ENCODE assay signal across 1 cellular context in genomic region chr18:77993188-77993981, GRCh38.
A peak's percentile ranks its signal among the peaks of the same experiment; 100 is the strongest.
TF ChIP-seq lines count a peak whose summit lies in the region.

No MANE protein-coding gene starts in this region.

TF ChIP-seq in K562, 482 proteins besides CTCF, POLR2A, EP300 and RAD21 (continued from another document and continues in another):
- TF ChIP-seq ZNF133 (CRISPR knock-in tag; IDR thresholded peaks at IDR 0.05) = no peak
- TF ChIP-seq KDM1A (IDR thresholded peaks at IDR 0.05) = no peak
- TF ChIP-seq E2F6 (IDR thresholded peaks at IDR 0.05; ENCODE audit: borderline replicate concordance in 1 of 2, extremely low read depth in 1 of 2, insufficient read depth in 1 of 2, insufficient read length in 1 of 2, low read depth in 1 of 2, low read length in 1 of 2, poor library complexity in 1 of 2, severe bottlenecking in 1 of 2) = peak in 1 of 2 experiments; percentile 11
- TF ChIP-seq RHOXF2B (CRISPR knock-in tag; conservative IDR thresholded peaks at IDR 0.05) = no peak
- TF ChIP-seq ATF6 (CRISPR knock-in tag; IDR thresholded peaks at IDR 0.05) = 0 out of 2 replicates have a peak, but pooled peaks have one; percentile 27
- no peak for TF ChIP-seq ZBED1 (IDR thresholded peaks at IDR 0.05)
- TF ChIP-seq KLF6 (CRISPR knock-in tag; IDR thresholded peaks at IDR 0.05; ENCODE audit: borderline replicate concordance) = no peak
- TF ChIP-seq ZNF311 (CRISPR knock-in tag; IDR thresholded peaks at IDR 0.05) = no peak
- no peak for TF ChIP-seq HMG20B (CRISPR knock-in tag; IDR thresholded peaks at IDR 0.05)
- 0 out of 2 replicates have a peak, but pooled peaks have one; percentile 35 for TF ChIP-seq CREB1 (IDR thresholded peaks at IDR 0.05)
- no peak; the same call in 1 of the 2 replicates for TF ChIP-seq CREB1 (CRISPR knock-in tag; IDR thresholded peaks at IDR 0.05)
- TF ChIP-seq RBM25 (IDR thresholded peaks at IDR 0.05; ENCODE audit: low read depth, low read length, severe bottlenecking) = peak; percentile 80
- TF ChIP-seq TCF3 (CRISPR knock-in tag; IDR thresholded peaks at IDR 0.05) = peak; percentile 49
- peak; percentile 26 for TF ChIP-seq JUND (IDR thresholded peaks at IDR 0.05; ENCODE audit: borderline replicate concordance, low read depth, low read length)
- TF ChIP-seq JUND (tag; IDR thresholded peaks at IDR 0.05; ENCODE audit: borderline replicate concordance, low read depth, low read length) = no peak
- TF ChIP-seq ILK (tag; IDR thresholded peaks at IDR 0.05; ENCODE audit: borderline replicate concordance, low read depth) = no peak
- no peak for TF ChIP-seq FOXP1 (CRISPR knock-in tag; IDR thresholded peaks at IDR 0.05)
- no peak for TF ChIP-seq ZNF551 (CRISPR knock-in tag; IDR thresholded peaks at IDR 0.05)
- no peak for TF ChIP-seq DMBX1 (CRISPR knock-in tag; IDR thresholded peaks at IDR 0.05; ENCODE audit: borderline replicate concordance)
- peak; percentile 43; the same call in 1 of the 2 replicates for TF ChIP-seq MAX (CRISPR knock-in tag; IDR thresholded peaks at IDR 0.05)
- no peak for TF ChIP-seq TOE1 (IDR thresholded peaks at IDR 0.05; ENCODE audit: borderline replicate concordance)
- TF ChIP-seq TOE1 (CRISPR knock-in tag; IDR thresholded peaks at IDR 0.05; ENCODE audit: borderline replicate concordance, low read depth) = no peak
- TF ChIP-seq GATAD2B (IDR thresholded peaks at IDR 0.05; ENCODE audit: borderline replicate concordance) = no peak
- no peak for TF ChIP-seq KAT8 (IDR thresholded peaks at IDR 0.05; ENCODE audit: low read depth)
- TF ChIP-seq HMBOX1 (IDR thresholded peaks at IDR 0.05) = peak; percentile 54; the same call in 1 of the 2 replicates
- no peak for TF ChIP-seq CBX2 (IDR thresholded peaks at IDR 0.05; ENCODE audit: insufficient read depth, low read length, poor library complexity, severe bottlenecking)
- peak; percentile 77 for TF ChIP-seq POLR2G (IDR thresholded peaks at IDR 0.05; ENCODE audit: low read depth, low read length)
- TF ChIP-seq TAF1 (IDR thresholded peaks at IDR 0.05; ENCODE audit: control insufficient read depth, extremely low read depth, insufficient read depth, low read length, severe bottlenecking) = peak; percentile 97
- TF ChIP-seq E2F3 (CRISPR knock-in tag; IDR thresholded peaks at IDR 0.05) = no peak
- TF ChIP-seq GTF2A2 (tag; IDR thresholded peaks at IDR 0.05) = peak; percentile 47; the same call in 1 of the 2 replicates
- peak; percentile 91 for TF ChIP-seq ZFX (CRISPR knock-in tag; IDR thresholded peaks at IDR 0.05)
- no peak for TF ChIP-seq ASH1L (IDR thresholded peaks at IDR 0.05; ENCODE audit: borderline replicate concordance, low read depth, partially characterized antibody)
- TF ChIP-seq ATF3 (IDR thresholded peaks at IDR 0.05) = peak; percentile 65
- peak; percentile 62; the same call in 1 of the 2 replicates for TF ChIP-seq ATF3 (CRISPR knock-in tag; conservative IDR thresholded peaks at IDR 0.05)
- no peak for TF ChIP-seq FOXJ3 (CRISPR knock-in tag; IDR thresholded peaks at IDR 0.05)
- no peak for TF ChIP-seq RBM22 (IDR thresholded peaks at IDR 0.05; ENCODE audit: low read depth, low read length, poor library complexity, severe bottlenecking)
- peak; percentile 69 for TF ChIP-seq BHLHE40 (IDR thresholded peaks at IDR 0.05; ENCODE audit: low read length)
- no peak for TF ChIP-seq SNRNP70 (optimal IDR thresholded peaks at IDR 0.05; ENCODE audit: low read depth, low read length)
- peak; percentile 88 for TF ChIP-seq SMAD1 (IDR thresholded peaks at IDR 0.05; ENCODE audit: low read depth, low read length, partially characterized antibody)
- TF ChIP-seq ZHX1 (conservative IDR thresholded peaks at IDR 0.05; ENCODE audit: low read length) = peak; percentile 91
- TF ChIP-seq FOXJ2 (tag; IDR thresholded peaks at IDR 0.05) = 0 out of 2 replicates have a peak, but pooled peaks have one; percentile 36
- TF ChIP-seq ZNF695 (CRISPR knock-in tag; IDR thresholded peaks at IDR 0.05) = no peak
- peak; percentile 94 for TF ChIP-seq GTF2B (IDR thresholded peaks at IDR 0.05; ENCODE audit: extremely low read depth, insufficient read length)
- peak; percentile 91 for TF ChIP-seq C11orf30 (IDR thresholded peaks at IDR 0.05; ENCODE audit: low read depth)
- TF ChIP-seq NKRF (IDR thresholded peaks at IDR 0.05; ENCODE audit: borderline replicate concordance) = peak; percentile 76; the same call in 1 of the 2 replicates
- no peak for TF ChIP-seq HNRNPLL (IDR thresholded peaks at IDR 0.05; ENCODE audit: low read depth, low read length, poor library complexity, severe bottlenecking)
- TF ChIP-seq SP1 (CRISPR knock-in tag; IDR thresholded peaks at IDR 0.05) = peak; percentile 73
- TF ChIP-seq MXI1 (IDR thresholded peaks at IDR 0.05; ENCODE audit: low read depth, low read length) = peak; percentile 87
- TF ChIP-seq SRSF7 (optimal IDR thresholded peaks at IDR 0.05; ENCODE audit: low read depth, low read length) = no peak
- TF ChIP-seq TRIM25 (IDR thresholded peaks at IDR 0.05; ENCODE audit: borderline replicate concordance) = no peak
- peak; percentile 75 to 86 for TF ChIP-seq MNT (conservative IDR thresholded peaks at IDR 0.05)
